21 cellular contexts compared by ENCODE assay signal in genomic region chr4:88928852-88929251, GRCh38.
"Had no signal": no experiment of that assay in that cellular context is flagged by ENCODE, and none has a peak within 500 bp of the region (broad histone marks: within the 10 kb centered on the region; RNA-seq: fewer than 3 reads in every experiment).

No MANE protein-coding gene starts in this region.

- H3K9me3 ChIP-seq: esophagus squamous epithelium, prostate gland, uterus had no signal

- H2AFZ ChIP-seq: neural progenitor cell had no signal

- ATAC-seq: left ventricle myocardium superior; right cardiac atrium; stimulated activated naive CD8-positive, alpha-beta T cell treated with anti-CD3 and anti-CD28 coated beads, Interleukin-15, Interleukin-2, amounts not matched to agents 100 U/mL and 50 U/mL, for 24 hours had no signal

- H3K4me1 ChIP-seq: esophagus squamous epithelium, neural progenitor cell, prostate gland, tibial artery, uterus had no signal

- H3K4me3 ChIP-seq: esophagus squamous epithelium, neural progenitor cell, prostate gland, skin epidermis, tibial artery, uterus had no signal

- H3K9ac ChIP-seq: neural progenitor cell had no signal

- H3K4me2 ChIP-seq: neural progenitor cell had no signal

- H3K27ac ChIP-seq: esophagus squamous epithelium, neural progenitor cell, prostate gland, skin epidermis, tibial artery, uterus, WERI-Rb-1 had no signal

- H3K36me3 ChIP-seq: esophagus squamous epithelium, neural progenitor cell, prostate gland, uterus, WERI-Rb-1 had no signal

- DNase-seq: activated CD4-positive, alpha-beta T cell treated with anti-CD3 and anti-CD28 coated beads for 1 hour; activated CD4-positive, alpha-beta T cell treated with anti-CD3 and anti-CD28 coated beads, Interleukin-2, amount 50 U/mL, for 4 hours; activated gamma-delta T cell treated with Interleukin-2 at 50 U/mL for 16 hours; activated naive CD8-positive, alpha-beta T cell treated with anti-CD3 and anti-CD28 coated beads for 36 hours; amniotic stem cell; effector memory CD4-positive, alpha-beta T cell; esophagus squamous epithelium; immature natural killer cell; kidney glomerular epithelial cell; left ventricle myocardium superior; naive B cell; right cardiac atrium; stimulated activated naive CD8-positive, alpha-beta T cell treated with anti-CD3 and anti-CD28 coated beads, Interleukin-15, Interleukin-2, amounts not matched to agents 100 U/mL and 50 U/mL, for 24 hours; substantia nigra; T-helper 2 cell; tibial artery; uterus; WERI-Rb-1 had no signal

- H3K27me3 ChIP-seq: esophagus squamous epithelium, neural progenitor cell, tibial artery, uterus had no signal
